ENCODE assay signal across 7 cellular contexts in genomic region chr10:91464500-91464899, GRCh38.
"Had no signal": no experiment of that assay in that cellular context is flagged by ENCODE, and none has a peak within 500 bp of the region (broad histone marks: within the 10 kb centered on the region; RNA-seq: fewer than 3 reads in every experiment).

No MANE protein-coding gene starts in this region.

- H3K9ac ChIP-seq: GM23248, KMS-11 had no signal

- FAIRE-seq: HTR-8/SVneo had no signal

- H3K4me3 ChIP-seq: GM23248 had no signal

- H2AFZ ChIP-seq: GM23248 had no signal

- H3K27ac ChIP-seq: GM23248, KMS-11 had no signal

- H3K4me2 ChIP-seq: KMS-11 had no signal

- DNase-seq: GM23248, GOT3, H9, HCEC 1CT, KBM-7 had no signal
